ENCODE assay signal across 1 cellular context in the genomic region with DNA sequence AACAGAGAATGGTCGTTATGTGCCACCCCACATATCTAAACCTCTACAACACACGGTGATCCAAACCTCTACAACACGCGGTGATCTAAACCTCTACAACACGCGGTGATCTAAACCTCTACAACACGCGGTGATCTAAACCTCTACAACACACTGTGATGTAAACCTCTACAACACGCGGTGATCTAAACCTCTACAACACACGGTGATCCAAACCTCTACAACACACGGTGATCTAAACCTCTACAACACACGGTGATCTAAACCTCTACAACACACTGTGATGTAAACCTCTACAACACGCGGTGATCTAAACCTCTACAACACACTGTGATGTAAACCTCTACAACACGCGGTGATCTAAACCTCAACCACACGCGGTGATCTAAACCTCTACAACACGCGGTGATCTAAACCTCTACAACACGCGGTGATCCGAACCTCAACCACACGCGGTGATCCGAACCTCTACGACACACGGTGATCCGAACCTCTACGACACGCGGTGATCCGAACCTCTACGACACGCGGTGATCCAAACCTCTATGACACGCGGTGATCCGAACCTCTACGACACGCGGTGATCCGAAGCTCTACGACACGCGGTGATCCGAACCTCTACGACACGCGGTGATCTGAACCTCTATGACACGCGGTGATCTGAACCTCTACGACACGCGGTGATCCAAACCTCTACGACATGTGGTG.
TF ChIP-seq lines count a peak whose summit lies in the region.

No MANE protein-coding gene starts in this region.

TF ChIP-seq in HEK293, 187 proteins besides CTCF, POLR2A, EP300 and RAD21:
- TF ChIP-seq SETDB1 (IDR thresholded peaks at IDR 0.05; ENCODE audit: insufficient read length, low read length) (peak; percentile 61), ZSCAN16 (tag by site-specific recombination; IDR thresholded peaks at IDR 0.05) (peak; percentile 94)
